8 cellular contexts compared by ENCODE assay signal in the genomic region with DNA sequence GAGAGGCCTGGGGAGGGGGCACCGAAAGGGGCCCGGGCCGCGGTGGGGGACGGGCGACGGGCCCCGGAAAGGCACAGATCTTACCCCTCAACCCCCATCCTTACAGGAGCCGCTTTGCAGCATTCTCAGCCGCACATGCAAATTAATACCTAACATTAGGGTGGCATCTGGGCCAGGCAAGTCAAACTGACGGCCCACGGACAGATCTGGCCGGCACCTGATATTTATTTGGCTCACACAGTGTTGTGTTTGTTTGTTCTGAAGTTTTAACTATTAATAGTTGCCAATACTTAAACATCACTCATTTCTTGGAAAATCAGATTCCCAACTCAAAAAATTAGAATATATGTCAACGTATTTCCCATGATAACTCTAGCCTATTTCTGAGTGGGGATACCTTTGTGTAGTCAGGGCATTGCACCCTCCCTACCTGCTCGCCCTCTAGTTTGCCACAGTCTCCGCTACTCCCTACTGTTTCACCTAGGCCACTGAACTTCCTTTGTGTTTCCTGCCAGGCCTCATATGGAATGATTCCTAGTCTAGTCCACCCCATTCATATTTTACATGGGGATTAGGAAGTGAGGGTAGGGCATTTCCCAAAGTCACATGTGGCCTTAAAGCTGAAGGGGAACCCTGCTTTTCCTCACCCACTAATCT.
DNase-seq lines count a peak whose midpoint lies in the region; ATAC-seq and TF ChIP-seq lines count a peak whose summit lies in the region.

No MANE protein-coding gene starts in this region.

- ATAC-seq in GM19043 (IDR thresholded peaks at IDR 0.05; ENCODE audit: low read depth, unreplicated experiment): peak; percentile 48
- peak; percentile 70 for ATAC-seq in HG03175 (IDR thresholded peaks at IDR 0.05; ENCODE audit: unreplicated experiment)
- peak; percentile 20 for ATAC-seq in left lung

- H3K36me3 ChIP-seq in A673 (ENCODE audit: insufficient read depth, low read length, poor library complexity, severe bottlenecking) (no peaks in the 10 kb centered on the region), adipocyte (ENCODE audit: control insufficient read depth, insufficient read depth, low read length, severe bottlenecking) (no peaks in the 10 kb centered on the region), left lung (no peaks in the 10 kb centered on the region), tibial artery (no peaks in the 10 kb centered on the region)

- H3K4me3 ChIP-seq in A673 (ENCODE audit: low read depth, low read length, poor library complexity, severe bottlenecking) (peak overlapping the region; percentile 52), adipocyte (ENCODE audit: low read length) (peak overlapping the region; percentile 85), left lung (peak overlapping the region; percentile 26 to 39), tibial artery (peak overlapping the region; percentile 56 to 59)

- intact Hi-C loops in A673 (cut with micrococcal nuclease; ENCODE audit: unreplicated experiment) (no loop called here), left lung (cut with DNase I) (no loop called here), tibial artery (cut with DNase I; ENCODE audit: low total_unique reads) (loop anchor here (2.0 to 10.0 kb wide), 2 partner anchors 74 to 132 kb away; no protein-coding TSS in a partner anchor)

- POLR2A ChIA-PET in A673 (lab: Charles Lee; ENCODE audit: low non-redundant PET): no interaction called here
- POLR2A ChIA-PET in HEK293T (lab: Yijun Ruan, JAX): interaction anchor here (0.8 kb wide), 1 partner anchor 10 kb away, joined by 4 read pairs; no protein-coding TSS in a partner anchor

- H3K27ac ChIP-seq in A673 (ENCODE audit: low read depth, low read length, poor library complexity, severe bottlenecking) (peak overlapping the region; percentile 82), left lung (peak overlapping the region; percentile 50 to 71), tibial artery (peak overlapping the region; percentile 76 to 82)

- H3K9me3 ChIP-seq in A673 (ENCODE audit: low read depth, low read length, poor library complexity, severe bottlenecking) (peaks cover 8% of the 10 kb centered on the region), adipocyte (ENCODE audit: control insufficient read depth, low read length) (peaks cover 12% of the 10 kb centered on the region), left lung (peaks cover 0 to 4% of the 10 kb centered on the region in 2 donors), tibial artery (no peaks in the 10 kb centered on the region)

- peak overlapping the region; percentile 87 for H3K9ac ChIP-seq in adipocyte (ENCODE audit: low read length)

- H3K27me3 ChIP-seq in A673 (replicated peaks; ENCODE audit: insufficient read depth, low read depth, low read length, poor library complexity) (no peaks in the 10 kb centered on the region), adipocyte (replicated peaks; ENCODE audit: control insufficient read depth, insufficient read depth, low read length) (no peaks in the 10 kb centered on the region), left lung (no peaks in the 10 kb centered on the region), tibial artery (no peaks in the 10 kb centered on the region)

- H3K4me1 ChIP-seq in A673 (ENCODE audit: insufficient read depth, low read length, poor library complexity, severe bottlenecking) (peaks cover 10% of the 10 kb centered on the region), adipocyte (ENCODE audit: control insufficient read depth, insufficient read depth, low read length) (peaks cover 20% of the 10 kb centered on the region), left lung (peaks cover 0 to 18% of the 10 kb centered on the region in 2 donors), tibial artery (peaks cover 0 to 19% (median 14%) of the 10 kb centered on the region in 4 donors)

- TSS peak; percentile 64 for BruUV-seq in A673 (replicated peaks; lab: Mats Ljungman, UMichigan)

- DNase-seq in A673 (ENCODE audit: low spot score) (no peak), adipocyte (ENCODE audit: low read depth) (no peak), left lung (no peak), tibial artery (no peak), HEK293T (ENCODE audit: extremely low spot score) (no peak), hypothalamus (lab: John Stamatoyannopoulos, UW) (no peak)

- CTCF ChIA-PET in A673 (lab: Charles Lee): interaction anchor here (0.6 kb wide), 1 partner anchor 37 kb away, joined by 9 read pairs; no protein-coding TSS in a partner anchor
- CTCF ChIA-PET in HEK293T (lab: Yijun Ruan, JAX): interaction anchor here (0.6 kb wide), 1 partner anchor 14 kb away, joined by 3 read pairs; no protein-coding TSS in a partner anchor

- TF ChIP-seq CTCF in A673 (conservative IDR thresholded peaks at IDR 0.05; ENCODE audit: low read depth, low read length) (no peak), left lung (IDR thresholded peaks at IDR 0.05) (no peak), tibial artery (IDR thresholded peaks at IDR 0.05) (no peak)

TF ChIP-seq in HEK293T, 16 proteins besides CTCF, POLR2A, EP300 and RAD21:
- TF ChIP-seq ELF4 (IDR thresholded peaks at IDR 0.05): no peak
- no peak for TF ChIP-seq SP1 (IDR thresholded peaks at IDR 0.05)
- no peak for TF ChIP-seq LEF1 (IDR thresholded peaks at IDR 0.05; ENCODE audit: borderline replicate concordance)
- TF ChIP-seq ZNF384 (IDR thresholded peaks at IDR 0.05): no peak
- TF ChIP-seq NFRKB (IDR thresholded peaks at IDR 0.05): no peak
- no peak for TF ChIP-seq ARNT (IDR thresholded peaks at IDR 0.05)
- TF ChIP-seq TARDBP (IDR thresholded peaks at IDR 0.05): no peak
- TF ChIP-seq FOXK2 (IDR thresholded peaks at IDR 0.05): no peak
- TF ChIP-seq BHLHE40 (IDR thresholded peaks at IDR 0.05; ENCODE audit: borderline replicate concordance): no peak
- TF ChIP-seq HDGF (IDR thresholded peaks at IDR 0.05; ENCODE audit: borderline replicate concordance): no peak
- no peak for TF ChIP-seq CTBP1 (IDR thresholded peaks at IDR 0.05; ENCODE audit: borderline replicate concordance)
- TF ChIP-seq FOXM1 (IDR thresholded peaks at IDR 0.05; ENCODE audit: borderline replicate concordance): no peak
- TF ChIP-seq FOXA1 (IDR thresholded peaks at IDR 0.05): no peak
- no peak for TF ChIP-seq L3MBTL2 (conservative IDR thresholded peaks at IDR 0.05)
- TF ChIP-seq, protein P1, sequence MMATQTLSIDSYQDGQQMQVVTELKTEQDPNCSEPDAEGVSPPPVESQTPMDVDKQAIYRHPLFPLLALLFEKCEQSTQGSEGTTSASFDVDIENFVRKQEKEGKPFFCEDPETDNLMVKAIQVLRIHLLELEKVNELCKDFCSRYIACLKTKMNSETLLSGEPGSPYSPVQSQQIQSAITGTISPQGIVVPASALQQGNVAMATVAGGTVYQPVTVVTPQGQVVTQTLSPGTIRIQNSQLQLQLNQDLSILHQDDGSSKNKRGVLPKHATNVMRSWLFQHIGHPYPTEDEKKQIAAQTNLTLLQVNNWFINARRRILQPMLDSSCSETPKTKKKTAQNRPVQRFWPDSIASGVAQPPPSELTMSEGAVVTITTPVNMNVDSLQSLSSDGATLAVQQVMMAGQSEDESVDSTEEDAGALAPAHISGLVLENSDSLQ (IDR thresholded peaks at IDR 0.05): no peak
- no peak for TF ChIP-seq SUZ12 (IDR thresholded peaks at IDR 0.05)
TF ChIP-seq in HEK293T: peak in this region for 0.

Comparison
In these comparisons a context has a peak if more than half of its experiments do, and no peak if none do; other contexts are left out.
1. H3K4me3 ChIP-seq: peak in every context shown above with its lines; median percentile 85 in adipocyte; 58 in tibial artery; 52 in A673; 32 in left lung.
2. ATAC-seq: peak in every context shown above with its lines; median percentile 70 in HG03175; 48 in GM19043; 20 in left lung.